Comparison of ENCODE assay signal across 28 cellular contexts in the genomic region with DNA sequence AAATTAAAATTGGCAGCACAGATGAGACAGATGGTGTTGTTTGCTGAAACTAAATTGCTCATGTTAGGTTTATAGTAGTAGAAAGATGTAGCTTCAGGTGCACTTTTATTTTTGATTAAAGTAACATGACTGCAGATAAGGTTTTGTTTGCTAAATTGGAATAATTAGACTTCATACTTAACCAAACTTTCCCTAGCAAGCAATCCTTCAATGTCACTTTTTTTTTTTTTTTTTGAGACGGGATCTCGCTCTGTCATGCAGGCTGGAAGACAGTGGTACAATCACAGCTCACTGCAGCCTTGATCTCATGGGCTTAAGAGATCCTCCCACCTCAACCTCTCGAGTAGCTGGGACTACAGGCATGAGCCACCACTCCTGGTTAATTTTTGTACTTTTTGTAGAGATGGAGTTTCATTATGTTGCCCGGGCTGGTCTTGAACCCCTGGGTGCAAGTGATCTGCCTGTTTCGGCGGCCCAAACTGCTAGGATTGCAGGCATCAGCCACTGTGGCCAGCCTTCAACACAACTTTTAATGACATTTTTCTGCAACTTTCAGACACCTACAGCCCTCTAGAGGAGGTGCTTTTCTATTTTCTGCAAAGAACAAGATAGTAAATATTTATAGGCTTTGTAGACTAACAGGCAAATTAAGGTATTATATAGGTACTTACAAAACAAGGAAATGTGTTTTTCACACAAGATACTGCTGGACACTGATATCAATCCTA.
"Had no signal": no experiment of that assay in that cellular context is flagged by ENCODE, and none has a peak within 500 bp of the region (broad histone marks: within the 10 kb centered on the region; RNA-seq: fewer than 3 reads in every experiment).

No MANE protein-coding gene starts in this region.

- H3K4me3 ChIP-seq: esophagus squamous epithelium, heart right ventricle, left lung, neural progenitor cell, right lobe of liver, suprapubic skin, transverse colon, upper lobe of right lung, uterus had no signal

- H3K27me3 Mint-ChIP-seq: progenitor cell of endocrine pancreas; stimulated activated naive B cell treated with anti-CD40 and anti-IgM and Interleukin-4, amounts not matched to agents 10 μg/mL and 1 μg/mL and 100 μg/mL, for 72 hours; stimulated activated naive CD8-positive, alpha-beta T cell treated with anti-CD3 and anti-CD28 coated beads, Interleukin-15, Interleukin-2, amounts not matched to agents 100 ng/mL and 50 ng/mL, for 24 hours had no signal

- FAIRE-seq: endometrium, small intestine had no signal

- H3K9me3 ChIP-seq: esophagus squamous epithelium, left lung, right lobe of liver, suprapubic skin, transverse colon, upper lobe of right lung, uterus had no signal

- H3K9ac ChIP-seq: neural progenitor cell, parathyroid adenoma had no signal

- H3K4me1 ChIP-seq: esophagus squamous epithelium, heart right ventricle, left lung, neural progenitor cell, parathyroid adenoma, right lobe of liver, suprapubic skin, transverse colon, upper lobe of right lung, uterus had no signal

- H3K36me3 ChIP-seq: esophagus squamous epithelium, heart right ventricle, left lung, neural progenitor cell, right lobe of liver, suprapubic skin, transverse colon, upper lobe of right lung, uterus had no signal

- ATAC-seq: heart right ventricle; left cardiac atrium; left lung; naive thymus-derived CD4-positive, alpha-beta T cell; right lobe of liver; stimulated activated naive B cell treated with anti-CD40 and anti-IgM and Interleukin-4, amounts not matched to agents 10 μg/mL and 1 μg/mL and 100 μg/mL, for 72 hours; upper lobe of right lung had no signal

- H3K27ac Mint-ChIP-seq: nephron; neural progenitor cell; progenitor cell of endocrine pancreas; stimulated activated naive B cell treated with anti-CD40 and anti-IgM and Interleukin-4, amounts not matched to agents 10 μg/mL and 1 μg/mL and 100 μg/mL, for 72 hours; stimulated activated naive CD8-positive, alpha-beta T cell treated with anti-CD3 and anti-CD28 coated beads, Interleukin-15, Interleukin-2, amounts not matched to agents 100 ng/mL and 50 ng/mL, for 24 hours had no signal

- DNase-seq: dermis blood vessel endothelial cell; effector memory CD4-positive, alpha-beta T cell; erythroblast; esophagus squamous epithelium; foreskin melanocyte; glutamatergic neuron; heart right ventricle; hippocampal formation; left cardiac atrium; left lung; mesenchymal stem cell; midbrain; naive thymus-derived CD4-positive, alpha-beta T cell; right lobe of liver; small intestine; stimulated activated CD4-positive, alpha-beta T cell treated with anti-CD3 and anti-CD28 coated beads, Interleukin-15, amount 100 ng/mL, for 24 hours; stimulated activated CD4-positive, alpha-beta T cell treated with anti-CD3 and anti-CD28 coated beads, Interleukin-2, amount 100 ng/mL, for 48 hours; stimulated activated naive B cell treated with anti-CD40 and anti-IgM and Interleukin-4, amounts not matched to agents 10 μg/mL and 1 μg/mL and 100 μg/mL, for 72 hours; transverse colon; upper lobe of right lung; uterus had no signal

- H3K4me3 Mint-ChIP-seq: naive thymus-derived CD4-positive, alpha-beta T cell; nephron; neural progenitor cell; stimulated activated naive B cell treated with anti-CD40 and anti-IgM and Interleukin-4, amounts not matched to agents 10 μg/mL and 1 μg/mL and 100 μg/mL, for 72 hours; stimulated activated naive CD8-positive, alpha-beta T cell treated with anti-CD3 and anti-CD28 coated beads, Interleukin-15, Interleukin-2, amounts not matched to agents 100 ng/mL and 50 ng/mL, for 24 hours had no signal

- H3K36me3 Mint-ChIP-seq: neural progenitor cell; stimulated activated naive B cell treated with anti-CD40 and anti-IgM and Interleukin-4, amounts not matched to agents 10 μg/mL and 1 μg/mL and 100 μg/mL, for 72 hours had no signal

- H3K27ac ChIP-seq: esophagus squamous epithelium, heart right ventricle, left lung, neural progenitor cell, parathyroid adenoma, right lobe of liver, suprapubic skin, transverse colon, upper lobe of right lung, uterus had no signal

- H3K27me3 ChIP-seq: heart right ventricle, left lung, neural progenitor cell, right lobe of liver, suprapubic skin, transverse colon, upper lobe of right lung, uterus had no signal

- H3K4me1 Mint-ChIP-seq: naive thymus-derived CD4-positive, alpha-beta T cell; nephron; neural progenitor cell; stimulated activated naive B cell treated with anti-CD40 and anti-IgM and Interleukin-4, amounts not matched to agents 10 μg/mL and 1 μg/mL and 100 μg/mL, for 72 hours had no signal
